In genomic region chr22:48171294-48171693, GRCh38 we compare ENCODE assay signal across 17 cellular contexts.
"Had no signal": no experiment of that assay in that cellular context is flagged by ENCODE, and none has a peak within 500 bp of the region (broad histone marks: within the 10 kb centered on the region; RNA-seq: fewer than 3 reads in every experiment).

No MANE protein-coding gene starts in this region.

- H3K9me3 ChIP-seq: tibial artery had no signal

- H3K36me3 Mint-ChIP-seq: activated naive CD8-positive, alpha-beta T cell treated with anti-CD3 and anti-CD28 coated beads, Interleukin-2, amount 10 ng/mL, durations not matched to agents 7 days and 5 days; mesothelial cell of epicardium had no signal

- H3K4me1 Mint-ChIP-seq: activated CD4-positive, alpha-beta T cell treated with anti-CD3 and anti-CD28 coated beads, Interleukin-2, amount 10 ng/mL, durations not matched to agents 24 days and 14 days; activated naive CD8-positive, alpha-beta T cell treated with anti-CD3 and anti-CD28 coated beads, Interleukin-2, amount 10 ng/mL, durations not matched to agents 7 days and 5 days; activated T-helper 17 cell treated with anti-CD3 and anti-CD28 coated beads, Interleukin-2, amount 50 U/mL, for 72 hours; mesothelial cell of epicardium; nephron had no signal

- ATAC-seq: activated CD8-positive, alpha-beta T cell treated with anti-CD3 and anti-CD28 coated beads for 36 hours; activated T-helper 17 cell treated with anti-CD3 and anti-CD28 coated beads, Interleukin-2, amount 50 U/mL, for 72 hours; foreskin keratinocyte; left lobe of liver had no signal

- DNase-seq: activated CD4-positive, alpha-beta T cell treated with anti-CD3 and anti-CD28 coated beads, Interleukin-2, amount 10 ng/mL, durations not matched to agents 24 days and 14 days; activated CD8-positive, alpha-beta T cell treated with anti-CD3 and anti-CD28 coated beads for 36 hours; activated naive CD4-positive, alpha-beta T cell treated with Interleukin-2 at 50 U/mL for 16 hours; activated naive CD8-positive, alpha-beta T cell treated with anti-CD3 and anti-CD28 coated beads, Interleukin-2, amount 10 ng/mL, durations not matched to agents 7 days and 5 days; activated T-cell treated with anti-CD3 and anti-CD28 coated beads, Interleukin-2, amount 50 U/mL, for 1 hour; amygdala; dorsolateral prefrontal cortex; foreskin keratinocyte; hippocampal formation; stimulated activated CD4-positive, alpha-beta T cell treated with anti-CD3 and anti-CD28 coated beads, Interleukin-2, amount 100 ng/mL, for 24 hours; stimulated activated naive CD4-positive, alpha-beta T cell treated with Interleukin-2 at 50 U/mL for 16 hours; tibial artery had no signal

- H3K9me3 Mint-ChIP-seq: activated CD4-positive, alpha-beta T cell treated with anti-CD3 and anti-CD28 coated beads, Interleukin-2, amount 10 ng/mL, durations not matched to agents 24 days and 14 days; activated CD8-positive, alpha-beta T cell treated with anti-CD3 and anti-CD28 coated beads for 36 hours; activated naive CD8-positive, alpha-beta T cell treated with anti-CD3 and anti-CD28 coated beads, Interleukin-2, amount 10 ng/mL, durations not matched to agents 7 days and 5 days; activated T-helper 17 cell treated with anti-CD3 and anti-CD28 coated beads, Interleukin-2, amount 50 U/mL, for 72 hours; mesothelial cell of epicardium; nephron had no signal

- H3K36me3 ChIP-seq: cardiac muscle cell, tibial artery had no signal

- H3K27ac Mint-ChIP-seq: activated CD4-positive, alpha-beta T cell treated with anti-CD3 and anti-CD28 coated beads, Interleukin-2, amount 10 ng/mL, durations not matched to agents 24 days and 14 days; activated CD8-positive, alpha-beta T cell treated with anti-CD3 and anti-CD28 coated beads for 36 hours; activated naive CD8-positive, alpha-beta T cell treated with anti-CD3 and anti-CD28 coated beads, Interleukin-2, amount 10 ng/mL, durations not matched to agents 7 days and 5 days; activated T-helper 17 cell treated with anti-CD3 and anti-CD28 coated beads, Interleukin-2, amount 50 U/mL, for 72 hours; mesothelial cell of epicardium; nephron had no signal

- H3K4me1 ChIP-seq: foreskin keratinocyte, tibial artery had no signal

- H3K27ac ChIP-seq: cardiac muscle cell, dorsolateral prefrontal cortex, foreskin keratinocyte, tibial artery had no signal

- H3K4me3 ChIP-seq: cardiac muscle cell, dorsolateral prefrontal cortex, tibial artery had no signal

- H3K27me3 ChIP-seq: cardiac muscle cell, foreskin keratinocyte had no signal

- H3K27me3 Mint-ChIP-seq: activated CD4-positive, alpha-beta T cell treated with anti-CD3 and anti-CD28 coated beads, Interleukin-2, amount 10 ng/mL, durations not matched to agents 24 days and 14 days; activated CD8-positive, alpha-beta T cell treated with anti-CD3 and anti-CD28 coated beads for 36 hours; activated naive CD8-positive, alpha-beta T cell treated with anti-CD3 and anti-CD28 coated beads, Interleukin-2, amount 10 ng/mL, durations not matched to agents 7 days and 5 days had no signal

- H3K4me3 Mint-ChIP-seq: activated CD4-positive, alpha-beta T cell treated with anti-CD3 and anti-CD28 coated beads, Interleukin-2, amount 10 ng/mL, durations not matched to agents 24 days and 14 days; activated CD8-positive, alpha-beta T cell treated with anti-CD3 and anti-CD28 coated beads for 36 hours; activated naive CD8-positive, alpha-beta T cell treated with anti-CD3 and anti-CD28 coated beads, Interleukin-2, amount 10 ng/mL, durations not matched to agents 7 days and 5 days; activated T-helper 17 cell treated with anti-CD3 and anti-CD28 coated beads, Interleukin-2, amount 50 U/mL, for 72 hours; mesothelial cell of epicardium; nephron had no signal
